ENCODE assay signal across 19 cellular contexts in the genomic region with DNA sequence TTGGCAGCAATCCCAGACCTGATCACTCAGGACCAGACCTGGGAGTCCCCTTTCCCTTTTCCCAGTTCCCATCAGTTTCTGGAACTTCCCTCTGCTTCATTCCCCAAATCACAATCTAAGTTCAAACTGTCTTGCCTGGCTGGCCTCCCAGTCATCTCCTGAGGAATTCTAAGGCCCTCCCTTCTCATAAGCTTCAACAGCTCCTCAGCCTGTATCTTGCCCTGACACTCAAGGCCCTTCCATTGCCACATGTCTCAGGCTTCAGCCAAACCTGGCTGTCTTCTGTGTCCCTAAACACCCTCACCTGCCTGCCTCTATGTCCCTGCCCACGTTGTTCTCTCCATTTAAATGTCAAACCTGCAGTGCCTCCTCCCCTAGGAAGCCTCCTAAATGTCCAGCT. TPM values are rescaled to one million over a fixed set of nuclear protein-coding genes. Genes with fewer than 3 reads are reported as not detected.
"Had no signal": no experiment of that assay in that cellular context is flagged by ENCODE, and none has a peak within 500 bp of the region (broad histone marks: within the 10 kb centered on the region; RNA-seq: fewer than 3 reads in every experiment).

No MANE protein-coding gene starts in this region.

- H3K36me3 ChIP-seq: ascending aorta, neutrophil had no signal

- DNase-seq: activated CD4-positive, alpha-beta T cell treated with anti-CD3 and anti-CD28 coated beads for 1 hour; activated CD4-positive, alpha-beta T cell treated with anti-CD3 and anti-CD28 coated beads, Interleukin-2, amount 50 U/mL, for 4 hours; activated naive CD4-positive, alpha-beta T cell treated with anti-CD3 and anti-CD28 coated beads for 36 hours; activated naive CD8-positive, alpha-beta T cell treated with anti-CD3 and anti-CD28 coated beads, Interleukin-2, amount 50 U/mL, for 24 hours; activated T-cell treated with anti-CD3 and anti-CD28 coated beads, Interleukin-2, amount 50 U/mL, for 1 hour; erythroblast; foreskin melanocyte; naive B cell; retina; stimulated activated CD4-positive, alpha-beta T cell treated with anti-CD3 and anti-CD28 coated beads, Interleukin-15, amount 100 ng/mL, for 24 hours; stimulated activated CD4-positive, alpha-beta T cell treated with anti-CD3 and anti-CD28 coated beads, Interleukin-4, amount 100 ng/mL, for 24 hours; stimulated activated naive CD8-positive, alpha-beta T cell treated with anti-CD3 and anti-CD28 coated beads, Interleukin-15, Interleukin-2, amounts not matched to agents 100 U/mL and 50 U/mL, for 24 hours; T-helper 1 cell; T1000 had no signal

- H3K27me3 ChIP-seq: ascending aorta had no signal

- H3K9me3 ChIP-seq: ascending aorta, neutrophil had no signal

- H3K4me3 ChIP-seq: ascending aorta had no signal

- H3K4me1 ChIP-seq: ascending aorta had no signal

- H3K27ac ChIP-seq: ascending aorta, neutrophil had no signal

RNA-seq across cellular contexts. Expression of a gene that starts 42.6 kb away (rescaled TPM):
- total RNA-seq: activated naive CD4-positive, alpha-beta T cell treated with anti-CD3 and anti-CD28 coated beads for 36 hours; activated T-helper 2 cell treated with anti-CD3 and anti-CD28 coated beads, Interferon-gamma antibody, Interleukin-2, Interleukin-4, amounts not matched to agents 10 μg/mL and 5 μg/mL and 100 μg/mL, durations not matched to agents 14 hours and 24 hours and 36 hours; ascending aorta; dermis microvascular lymphatic vessel endothelial cell; left lobe of liver had no signal
